ENCODE assay signal across 1 cellular context in the genomic region with DNA sequence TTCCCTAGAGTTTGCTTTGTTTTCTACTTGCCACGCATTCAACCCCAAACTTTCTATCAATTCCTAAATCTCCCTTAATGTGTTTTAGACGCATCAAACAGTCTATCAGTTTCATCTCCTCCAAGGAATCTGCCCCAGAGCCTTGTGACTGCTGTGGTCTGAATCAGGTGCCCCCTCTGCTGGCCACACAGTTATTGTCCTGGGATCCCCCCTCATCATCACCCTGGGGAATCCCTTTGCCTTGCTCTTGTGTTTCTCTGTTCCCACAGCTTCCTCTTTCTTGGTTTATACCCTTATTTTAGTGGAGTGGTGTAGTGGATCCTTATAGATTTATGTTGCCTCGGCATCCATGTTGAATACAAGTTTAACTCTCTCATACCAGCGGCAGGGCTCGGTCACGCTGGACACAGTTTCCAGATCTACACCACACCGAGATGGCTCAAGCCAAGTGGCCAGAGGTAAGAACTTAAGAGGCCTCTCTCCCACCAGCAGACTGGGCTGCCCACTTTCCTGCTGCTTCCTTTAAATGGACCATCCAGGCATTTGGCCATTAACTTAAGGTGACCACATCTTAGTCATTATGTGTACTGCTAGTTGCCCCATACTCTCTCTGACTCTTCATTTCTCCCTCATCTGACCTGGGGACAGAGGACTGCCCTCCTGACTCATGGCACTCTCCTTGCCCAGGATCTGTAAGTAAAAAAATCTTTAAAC.
TF ChIP-seq lines count a peak whose summit lies in the region.

No MANE protein-coding gene starts in this region.

TF ChIP-seq in HepG2, 621 proteins besides CTCF, POLR2A, EP300 and RAD21 (continued from another document and continues in another):
- TF ChIP-seq, protein P1, sequence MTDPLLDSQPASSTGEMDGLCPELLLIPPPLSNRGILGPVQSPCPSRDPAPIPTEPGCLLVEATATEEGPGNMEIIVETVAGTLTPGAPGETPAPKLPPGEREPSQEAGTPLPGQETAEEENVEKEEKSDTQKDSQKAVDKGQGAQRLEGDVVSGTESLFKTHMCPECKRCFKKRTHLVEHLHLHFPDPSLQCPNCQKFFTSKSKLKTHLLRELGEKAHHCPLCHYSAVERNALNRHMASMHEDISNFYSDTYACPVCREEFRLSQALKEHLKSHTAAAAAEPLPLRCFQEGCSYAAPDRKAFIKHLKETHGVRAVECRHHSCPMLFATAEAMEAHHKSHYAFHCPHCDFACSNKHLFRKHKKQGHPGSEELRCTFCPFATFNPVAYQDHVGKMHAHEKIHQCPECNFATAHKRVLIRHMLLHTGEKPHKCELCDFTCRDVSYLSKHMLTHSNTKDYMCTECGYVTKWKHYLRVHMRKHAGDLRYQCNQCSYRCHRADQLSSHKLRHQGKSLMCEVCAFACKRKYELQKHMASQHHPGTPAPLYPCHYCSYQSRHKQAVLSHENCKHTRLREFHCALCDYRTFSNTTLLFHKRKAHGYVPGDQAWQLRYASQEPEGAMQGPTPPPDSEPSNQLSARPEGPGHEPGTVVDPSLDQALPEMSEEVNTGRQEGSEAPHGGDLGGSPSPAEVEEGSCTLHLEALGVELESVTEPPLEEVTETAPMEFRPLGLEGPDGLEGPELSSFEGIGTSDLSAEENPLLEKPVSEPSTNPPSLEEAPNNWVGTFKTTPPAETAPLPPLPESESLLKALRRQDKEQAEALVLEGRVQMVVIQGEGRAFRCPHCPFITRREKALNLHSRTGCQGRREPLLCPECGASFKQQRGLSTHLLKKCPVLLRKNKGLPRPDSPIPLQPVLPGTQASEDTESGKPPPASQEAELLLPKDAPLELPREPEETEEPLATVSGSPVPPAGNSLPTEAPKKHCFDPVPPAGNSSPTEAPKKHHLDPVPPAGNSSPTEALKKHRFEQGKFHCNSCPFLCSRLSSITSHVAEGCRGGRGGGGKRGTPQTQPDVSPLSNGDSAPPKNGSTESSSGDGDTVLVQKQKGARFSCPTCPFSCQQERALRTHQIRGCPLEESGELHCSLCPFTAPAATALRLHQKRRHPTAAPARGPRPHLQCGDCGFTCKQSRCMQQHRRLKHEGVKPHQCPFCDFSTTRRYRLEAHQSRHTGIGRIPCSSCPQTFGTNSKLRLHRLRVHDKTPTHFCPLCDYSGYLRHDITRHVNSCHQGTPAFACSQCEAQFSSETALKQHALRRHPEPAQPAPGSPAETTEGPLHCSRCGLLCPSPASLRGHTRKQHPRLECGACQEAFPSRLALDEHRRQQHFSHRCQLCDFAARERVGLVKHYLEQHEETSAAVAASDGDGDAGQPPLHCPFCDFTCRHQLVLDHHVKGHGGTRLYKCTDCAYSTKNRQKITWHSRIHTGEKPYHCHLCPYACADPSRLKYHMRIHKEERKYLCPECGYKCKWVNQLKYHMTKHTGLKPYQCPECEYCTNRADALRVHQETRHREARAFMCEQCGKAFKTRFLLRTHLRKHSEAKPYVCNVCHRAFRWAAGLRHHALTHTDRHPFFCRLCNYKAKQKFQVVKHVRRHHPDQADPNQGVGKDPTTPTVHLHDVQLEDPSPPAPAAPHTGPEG (CRISPR knock-in tag; IDR thresholded peaks at IDR 0.05) = no peak
- TF ChIP-seq ZNF704 (CRISPR knock-in tag; IDR thresholded peaks at IDR 0.05; ENCODE audit: borderline replicate concordance) = no peak
- peak; percentile 34 for TF ChIP-seq FOSL2 (CRISPR knock-in tag; IDR thresholded peaks at IDR 0.05)
- peak; percentile 41; the same call in 1 of the 2 replicates for TF ChIP-seq GATAD2A (CRISPR knock-in tag; IDR thresholded peaks at IDR 0.05)
- TF ChIP-seq BCL3 (CRISPR knock-in tag; IDR thresholded peaks at IDR 0.05) = no peak
- TF ChIP-seq, protein P2, sequence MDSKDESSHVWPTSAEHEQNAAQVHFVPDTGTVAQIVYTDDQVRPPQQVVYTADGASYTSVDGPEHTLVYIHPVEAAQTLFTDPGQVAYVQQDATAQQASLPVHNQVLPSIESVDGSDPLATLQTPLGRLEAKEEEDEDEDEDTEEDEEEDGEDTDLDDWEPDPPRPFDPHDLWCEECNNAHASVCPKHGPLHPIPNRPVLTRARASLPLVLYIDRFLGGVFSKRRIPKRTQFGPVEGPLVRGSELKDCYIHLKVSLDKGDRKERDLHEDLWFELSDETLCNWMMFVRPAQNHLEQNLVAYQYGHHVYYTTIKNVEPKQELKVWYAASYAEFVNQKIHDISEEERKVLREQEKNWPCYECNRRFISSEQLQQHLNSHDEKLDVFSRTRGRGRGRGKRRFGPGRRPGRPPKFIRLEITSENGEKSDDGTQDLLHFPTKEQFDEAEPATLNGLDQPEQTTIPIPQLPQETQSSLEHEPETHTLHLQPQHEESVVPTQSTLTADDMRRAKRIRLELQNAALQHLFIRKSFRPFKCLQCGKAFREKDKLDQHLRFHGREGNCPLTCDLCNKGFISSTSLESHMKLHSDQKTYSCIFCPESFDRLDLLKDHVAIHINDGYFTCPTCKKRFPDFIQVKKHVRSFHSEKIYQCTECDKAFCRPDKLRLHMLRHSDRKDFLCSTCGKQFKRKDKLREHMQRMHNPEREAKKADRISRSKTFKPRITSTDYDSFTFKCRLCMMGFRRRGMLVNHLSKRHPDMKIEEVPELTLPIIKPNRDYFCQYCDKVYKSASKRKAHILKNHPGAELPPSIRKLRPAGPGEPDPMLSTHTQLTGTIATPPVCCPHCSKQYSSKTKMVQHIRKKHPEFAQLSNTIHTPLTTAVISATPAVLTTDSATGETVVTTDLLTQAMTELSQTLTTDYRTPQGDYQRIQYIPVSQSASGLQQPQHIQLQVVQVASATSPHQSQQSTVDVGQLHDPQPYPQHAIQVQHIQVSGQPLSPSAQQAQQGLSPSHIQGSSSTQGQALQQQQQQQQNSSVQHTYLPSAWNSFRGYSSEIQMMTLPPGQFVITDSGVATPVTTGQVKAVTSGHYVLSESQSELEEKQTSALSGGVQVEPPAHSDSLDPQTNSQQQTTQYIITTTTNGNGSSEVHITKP (CRISPR knock-in tag; IDR thresholded peaks at IDR 0.05; ENCODE audit: low read depth) = no peak
- TF ChIP-seq HDAC6 (IDR thresholded peaks at IDR 0.05; ENCODE audit: low read depth, low read length) = no peak
- no peak for TF ChIP-seq FOXA3 (CRISPR knock-in tag; IDR thresholded peaks at IDR 0.05)
- TF ChIP-seq MXD1 (CRISPR knock-in tag; IDR thresholded peaks at IDR 0.05) = no peak
- TF ChIP-seq SMYD3 (CRISPR knock-in tag; IDR thresholded peaks at IDR 0.05) = 0 out of 2 replicates have a peak, but pooled peaks have one; percentile 37
- no peak for TF ChIP-seq PRPF4 (IDR thresholded peaks at IDR 0.05; ENCODE audit: low read depth, low read length, poor library complexity, severe bottlenecking)
- TF ChIP-seq HDAC2 (CRISPR knock-in tag; IDR thresholded peaks at IDR 0.05) = no peak
- no peak for TF ChIP-seq ZNF580 (CRISPR knock-in tag; IDR thresholded peaks at IDR 0.05; ENCODE audit: borderline replicate concordance, low read depth)
- TF ChIP-seq, protein P3, sequence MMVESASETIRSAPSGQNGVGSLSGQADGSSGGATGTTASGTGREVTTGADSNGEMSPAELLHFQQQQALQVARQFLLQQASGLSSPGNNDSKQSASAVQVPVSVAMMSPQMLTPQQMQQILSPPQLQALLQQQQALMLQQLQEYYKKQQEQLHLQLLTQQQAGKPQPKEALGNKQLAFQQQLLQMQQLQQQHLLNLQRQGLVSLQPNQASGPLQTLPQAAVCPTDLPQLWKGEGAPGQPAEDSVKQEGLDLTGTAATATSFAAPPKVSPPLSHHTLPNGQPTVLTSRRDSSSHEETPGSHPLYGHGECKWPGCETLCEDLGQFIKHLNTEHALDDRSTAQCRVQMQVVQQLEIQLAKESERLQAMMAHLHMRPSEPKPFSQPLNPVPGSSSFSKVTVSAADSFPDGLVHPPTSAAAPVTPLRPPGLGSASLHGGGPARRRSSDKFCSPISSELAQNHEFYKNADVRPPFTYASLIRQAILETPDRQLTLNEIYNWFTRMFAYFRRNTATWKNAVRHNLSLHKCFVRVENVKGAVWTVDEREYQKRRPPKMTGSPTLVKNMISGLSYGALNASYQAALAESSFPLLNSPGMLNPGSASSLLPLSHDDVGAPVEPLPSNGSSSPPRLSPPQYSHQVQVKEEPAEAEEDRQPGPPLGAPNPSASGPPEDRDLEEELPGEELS (CRISPR knock-in tag; IDR thresholded peaks at IDR 0.05) = no peak
- no peak for TF ChIP-seq GABPB1 (CRISPR knock-in tag; IDR thresholded peaks at IDR 0.05)
- TF ChIP-seq, protein P4, sequence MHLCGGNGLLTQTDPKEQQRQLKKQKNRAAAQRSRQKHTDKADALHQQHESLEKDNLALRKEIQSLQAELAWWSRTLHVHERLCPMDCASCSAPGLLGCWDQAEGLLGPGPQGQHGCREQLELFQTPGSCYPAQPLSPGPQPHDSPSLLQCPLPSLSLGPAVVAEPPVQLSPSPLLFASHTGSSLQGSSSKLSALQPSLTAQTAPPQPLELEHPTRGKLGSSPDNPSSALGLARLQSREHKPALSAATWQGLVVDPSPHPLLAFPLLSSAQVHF (CRISPR knock-in tag; IDR thresholded peaks at IDR 0.05) = no peak
- no peak for TF ChIP-seq ZSCAN31 (CRISPR knock-in tag; IDR thresholded peaks at IDR 0.05; ENCODE audit: low read depth)
- TF ChIP-seq, protein P5, sequence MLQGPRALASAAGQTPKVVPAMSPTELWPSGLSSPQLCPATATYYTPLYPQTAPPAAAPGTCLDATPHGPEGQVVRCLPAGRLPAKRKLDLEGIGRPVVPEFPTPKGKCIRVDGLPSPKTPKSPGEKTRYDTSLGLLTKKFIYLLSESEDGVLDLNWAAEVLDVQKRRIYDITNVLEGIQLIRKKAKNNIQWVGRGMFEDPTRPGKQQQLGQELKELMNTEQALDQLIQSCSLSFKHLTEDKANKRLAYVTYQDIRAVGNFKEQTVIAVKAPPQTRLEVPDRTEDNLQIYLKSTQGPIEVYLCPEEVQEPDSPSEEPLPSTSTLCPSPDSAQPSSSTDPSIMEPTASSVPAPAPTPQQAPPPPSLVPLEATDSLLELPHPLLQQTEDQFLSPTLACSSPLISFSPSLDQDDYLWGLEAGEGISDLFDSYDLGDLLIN (CRISPR knock-in tag; IDR thresholded peaks at IDR 0.05; ENCODE audit: borderline replicate concordance) = no peak
- TF ChIP-seq ZNF335 (CRISPR knock-in tag; IDR thresholded peaks at IDR 0.05) = no peak
- TF ChIP-seq RFX3 (CRISPR knock-in tag; IDR thresholded peaks at IDR 0.05) = no peak
- no peak for TF ChIP-seq NR2F1 (CRISPR knock-in tag; IDR thresholded peaks at IDR 0.05)
- no peak for TF ChIP-seq NFIC (IDR thresholded peaks at IDR 0.05; ENCODE audit: low read length)
- TF ChIP-seq MAZ (IDR thresholded peaks at IDR 0.05; ENCODE audit: borderline replicate concordance, low read depth, low read length) = no peak
- TF ChIP-seq MAZ (CRISPR knock-in tag; IDR thresholded peaks at IDR 0.05; ENCODE audit: low read depth) = no peak
- no peak for TF ChIP-seq ZNF660 (CRISPR knock-in tag; IDR thresholded peaks at IDR 0.05; ENCODE audit: borderline replicate concordance, low read depth)
- TF ChIP-seq BCLAF1 (IDR thresholded peaks at IDR 0.05) = no peak
- TF ChIP-seq, protein P6, sequence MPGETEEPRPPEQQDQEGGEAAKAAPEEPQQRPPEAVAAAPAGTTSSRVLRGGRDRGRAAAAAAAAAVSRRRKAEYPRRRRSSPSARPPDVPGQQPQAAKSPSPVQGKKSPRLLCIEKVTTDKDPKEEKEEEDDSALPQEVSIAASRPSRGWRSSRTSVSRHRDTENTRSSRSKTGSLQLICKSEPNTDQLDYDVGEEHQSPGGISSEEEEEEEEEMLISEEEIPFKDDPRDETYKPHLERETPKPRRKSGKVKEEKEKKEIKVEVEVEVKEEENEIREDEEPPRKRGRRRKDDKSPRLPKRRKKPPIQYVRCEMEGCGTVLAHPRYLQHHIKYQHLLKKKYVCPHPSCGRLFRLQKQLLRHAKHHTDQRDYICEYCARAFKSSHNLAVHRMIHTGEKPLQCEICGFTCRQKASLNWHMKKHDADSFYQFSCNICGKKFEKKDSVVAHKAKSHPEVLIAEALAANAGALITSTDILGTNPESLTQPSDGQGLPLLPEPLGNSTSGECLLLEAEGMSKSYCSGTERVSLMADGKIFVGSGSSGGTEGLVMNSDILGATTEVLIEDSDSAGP (CRISPR knock-in tag; IDR thresholded peaks at IDR 0.05; ENCODE audit: borderline replicate concordance) = no peak
